Comparison of ENCODE assay signal across 11 cellular contexts in genomic region chr12:15629761-15630160, GRCh38.
DNase-seq lines count a peak whose midpoint lies in the region; ATAC-seq and TF ChIP-seq lines count a peak whose summit lies in the region.
"Had no signal": no experiment of that assay in that cellular context is flagged by ENCODE, and none has a peak within 500 bp of the region (broad histone marks: within the 10 kb centered on the region; RNA-seq: fewer than 3 reads in every experiment).

No MANE protein-coding gene starts in this region.

- H3K4me1 ChIP-seq in muscle layer of colon (ENCODE audit: insufficient read depth, low read length) (peaks cover 22% of the 10 kb centered on the region), urinary bladder (ENCODE audit: insufficient read depth) (no peaks in the 10 kb centered on the region)

- 35% methylated on average over 3 of the region's 3 CpGs for WGBS in urinary bladder

- ATAC-seq in HG03039 (IDR thresholded peaks at IDR 0.05; ENCODE audit: unreplicated experiment) (no peak), GM18868 (IDR thresholded peaks at IDR 0.05; ENCODE audit: unreplicated experiment) (no peak)
- ATAC-seq: stimulated activated naive CD8-positive, alpha-beta T cell treated with anti-CD3 and anti-CD28 coated beads, Interleukin-15, Interleukin-2, amounts not matched to agents 100 U/mL and 50 U/mL, for 24 hours had no signal

- H3K27ac ChIP-seq in coronary artery (peak overlapping the region; percentile 79 to 87), muscle layer of colon (ENCODE audit: low read depth, low read length) (peak overlapping the region; percentile 19), urinary bladder (ENCODE audit: low read depth) (peak overlapping the region; percentile 67)

- H3K27me3 ChIP-seq in muscle layer of colon (ENCODE audit: control insufficient read depth in 1 of 2, insufficient read depth in 2 of 2, low read length in 2 of 2), result no peaks in the 10 kb centered on the region

- no peak for TF ChIP-seq CTCF in coronary artery (IDR thresholded peaks at IDR 0.05)

- H3K36me3 ChIP-seq in muscle layer of colon (ENCODE audit: insufficient read depth, low read length) (no peaks in the 10 kb centered on the region), urinary bladder (ENCODE audit: insufficient read depth) (peaks cover 4% of the 10 kb centered on the region)

- no peaks in the 10 kb centered on the region for H3K9me3 ChIP-seq in muscle layer of colon (ENCODE audit: low read length)

- no peak overlapping the region for H3K9ac ChIP-seq in muscle layer of colon (ENCODE audit: low read length)

- no peak overlapping the region for H3K4me3 ChIP-seq in coronary artery
- no peak overlapping the region for H3K4me3 ChIP-seq in muscle layer of colon (ENCODE audit: low read depth in 1 of 2, low read length in 2 of 2)
- no peak overlapping the region for H3K4me3 ChIP-seq in urinary bladder (ENCODE audit: low read depth, low read length)

- peak; percentile 55 for DNase-seq in M059J (ENCODE audit: low read depth)
- DNase-seq in coronary artery (ENCODE audit: low spot score), result no peak
- DNase-seq in Ammon's horn (ENCODE audit: low spot score), result no peak
- DNase-seq: activated CD8-positive, alpha-beta memory T cell treated with anti-CD3 and anti-CD28 coated beads, Interleukin-2, amount 50 U/mL, for 4 hours; NCI-H524; stimulated activated naive CD8-positive, alpha-beta T cell treated with anti-CD3 and anti-CD28 coated beads, Interleukin-15, Interleukin-2, amounts not matched to agents 100 U/mL and 50 U/mL, for 24 hours; T-helper 2 cell had no signal

Comparison
In these comparisons a context has a peak if more than half of its experiments do, and no peak if none do; other contexts are left out.
1. H3K27ac ChIP-seq: peak in every context shown above with its lines; median percentile 83 in coronary artery; 67 in urinary bladder; 19 in muscle layer of colon.